Comparison of ENCODE assay signal across 26 cellular contexts in genomic region chr7:80093349-80093748, GRCh38. TPM values are rescaled to one million over a fixed set of nuclear protein-coding genes. Genes with fewer than 3 reads are reported as not detected.
DNase-seq lines count a peak whose midpoint lies in the region; ATAC-seq, FAIRE-seq and TF ChIP-seq lines count a peak whose summit lies in the region.
"Had no signal": no experiment of that assay in that cellular context is flagged by ENCODE, and none has a peak within 500 bp of the region (broad histone marks: within the 10 kb centered on the region; RNA-seq: fewer than 3 reads in every experiment).

No MANE protein-coding gene starts in this region.

- FAIRE-seq in HepG2 (lab: Jason Lieb, UNC): no peak
- peak; percentile 21 for FAIRE-seq in endometrium (lab: Jason Lieb, UNC)
- FAIRE-seq in small intestine (lab: Jason Lieb, UNC): peak; percentile 41
- FAIRE-seq: A204.1, D721Med, GM12878, GM19239, H1 had no signal

- no peak for TF ChIP-seq RAD21 in HepG2 (CRISPR knock-in tag; IDR thresholded peaks at IDR 0.05)

- no peak overlapping the region for H3K4me3 ChIP-seq in HepG2 (replicated peaks in 1 of 3; ENCODE audit: insufficient read depth in 1 of 3, low read depth in 2 of 3, low read length in 3 of 3)
- H3K4me3 ChIP-seq in right lobe of liver: no peak overlapping the region
- no peak overlapping the region for H3K4me3 ChIP-seq in small intestine (ENCODE audit: low read depth in 1 of 2, low read length in 2 of 2)
- H3K4me3 ChIP-seq: BLaER1 treated with 17β-estradiol and CSF1 and Interleukin-3, amounts not matched to agents 10 nM and 100 nM; GM12878; GM23248 had no signal

- H3K4me1 Mint-ChIP-seq in activated CD4-positive, alpha-beta memory T cell treated with anti-CD3 and anti-CD28 coated beads for 36 hours (ENCODE audit: low read depth): no peaks in the 10 kb centered on the region
- H3K4me1 Mint-ChIP-seq: CD8-positive, alpha-beta memory T cell; H9 had no signal

- H3K4me1 ChIP-seq in HepG2 (ENCODE audit: insufficient read depth, low read length): no peaks in the 10 kb centered on the region
- no peaks in the 10 kb centered on the region for H3K4me1 ChIP-seq in right lobe of liver
- no peaks in the 10 kb centered on the region for H3K4me1 ChIP-seq in small intestine (ENCODE audit: control insufficient read depth in 2 of 2, insufficient read depth in 1 of 2, low read depth in 1 of 2, low read length in 1 of 2)
- H3K4me1 ChIP-seq: BE2C had no signal

- no peak for TF ChIP-seq EP300 in HepG2 (IDR thresholded peaks at IDR 0.05; ENCODE audit: low read depth in 2 of 2, low read length in 2 of 2)
- no peak for TF ChIP-seq EP300 in HepG2 (CRISPR knock-in tag; IDR thresholded peaks at IDR 0.05; ENCODE audit: borderline replicate concordance)

- intact Hi-C loops in HepG2 (cut with micrococcal nuclease; ENCODE audit: unreplicated experiment): no loop called here
- intact Hi-C loops in right lobe of liver (cut with DNase I): no loop called here
- intact Hi-C loops in activated CD4-positive, alpha-beta memory T cell treated with anti-CD3 and anti-CD28 coated beads for 36 hours (cut with micrococcal nuclease): no loop called here

- no peaks in the 10 kb centered on the region for H3K36me3 Mint-ChIP-seq in activated CD4-positive, alpha-beta memory T cell treated with anti-CD3 and anti-CD28 coated beads for 36 hours
- H3K36me3 Mint-ChIP-seq: CD14-positive monocyte; CD8-positive, alpha-beta memory T cell had no signal

- CTCF ChIA-PET in HepG2 (lab: Yijun Ruan, JAX; ENCODE audit: low intra/inter-chr PET ratio, low total read pairs): no interaction called here
- CTCF ChIA-PET in activated CD4-positive, alpha-beta memory T cell treated with anti-CD3 and anti-CD28 coated beads for 36 hours (lab: Charles Lee): no interaction called here

- DNase-seq in HepG2 (ENCODE audit: low spot score): no peak
- DNase-seq in right lobe of liver: no peak
- no peak for DNase-seq in small intestine
- no peak for DNase-seq in activated CD4-positive, alpha-beta memory T cell treated with anti-CD3 and anti-CD28 coated beads for 36 hours
- no peak for DNase-seq in NCI-H774 (lab: John Stamatoyannopoulos, UW)
- DNase-seq: ACHN; AML-193; BE2C; CD4-positive, alpha-beta T cell; CD8-positive, alpha-beta memory T cell; DMS 273 treated with DMSO at 0.1 percent for 48 hours; DMS79; EL; GDM1; GM23248; H9 had no signal

- no peaks in the 10 kb centered on the region for H3K9me3 ChIP-seq in HepG2 (ENCODE audit: low read length)
- H3K9me3 ChIP-seq in right lobe of liver: no peaks in the 10 kb centered on the region
- H3K9me3 ChIP-seq in small intestine (ENCODE audit: control insufficient read depth, low read depth): no peaks in the 10 kb centered on the region
- H3K9me3 ChIP-seq: BE2C; BLaER1 treated with 17β-estradiol and CSF1 and Interleukin-3, amounts not matched to agents 10 nM and 100 nM had no signal

- BruUV-seq in HepG2 (replicated peaks; lab: Mats Ljungman, UMichigan): no TSS peak

- TF ChIP-seq POLR2A in HepG2 (IDR thresholded peaks at IDR 0.05; ENCODE audit: insufficient read depth in 1 of 2, low read depth in 2 of 2, low read length in 2 of 2) (no peak), right lobe of liver (IDR thresholded peaks at IDR 0.05) (no peak)

- no peaks in the 10 kb centered on the region for H3K27me3 Mint-ChIP-seq in activated CD4-positive, alpha-beta memory T cell treated with anti-CD3 and anti-CD28 coated beads for 36 hours
- H3K27me3 Mint-ChIP-seq: CD4-positive, alpha-beta T cell; CD8-positive, alpha-beta memory T cell had no signal

- H2AFZ ChIP-seq in HepG2 (ENCODE audit: low read length): no peak overlapping the region
- H2AFZ ChIP-seq: GM23248 had no signal

- TF ChIP-seq CTCF in HepG2 (CRISPR knock-in tag; IDR thresholded peaks at IDR 0.05): no peak
- TF ChIP-seq CTCF in right lobe of liver (IDR thresholded peaks at IDR 0.05): no peak

- H3K79me2 ChIP-seq in HepG2 (ENCODE audit: insufficient read depth, low read length): no peaks in the 10 kb centered on the region

- H3K27ac Mint-ChIP-seq in activated CD4-positive, alpha-beta memory T cell treated with anti-CD3 and anti-CD28 coated beads for 36 hours: no peak overlapping the region
- H3K27ac Mint-ChIP-seq: CD14-positive monocyte; CD4-positive, alpha-beta T cell; CD8-positive, alpha-beta memory T cell; H9 had no signal

- H3K36me3 ChIP-seq in HepG2 (replicated peaks in 1 of 2; ENCODE audit: control insufficient read depth in 1 of 2, insufficient read depth in 2 of 2, low read length in 2 of 2): no peaks in the 10 kb centered on the region
- no peaks in the 10 kb centered on the region for H3K36me3 ChIP-seq in right lobe of liver
- no peaks in the 10 kb centered on the region for H3K36me3 ChIP-seq in small intestine (ENCODE audit: control insufficient read depth in 2 of 2, insufficient read depth in 2 of 2, low read length in 2 of 2)
- H3K36me3 ChIP-seq: BE2C; BLaER1 treated with 17β-estradiol and CSF1 and Interleukin-3, amounts not matched to agents 10 nM and 100 nM had no signal

- POLR2A ChIA-PET in HepG2 (lab: Yijun Ruan, JAX): no interaction called here
- POLR2A ChIA-PET in activated CD4-positive, alpha-beta memory T cell treated with anti-CD3 and anti-CD28 coated beads for 36 hours (lab: Charles Lee): no interaction called here

- 6% methylated on average over 2 of the region's 2 CpGs for WGBS in HepG2 (ENCODE audit: low lambda C conversion rate)
- 65% methylated on average over 2 of the region's 2 CpGs for WGBS in right lobe of liver (ENCODE audit: insufficient coverage, low coverage, low lambda C conversion rate, missing lambda C conversion rate)
- 83 to 89% (median 88%) methylated on average over 2 of the region's 2 CpGs for WGBS in small intestine, 3 donors

- no peaks in the 10 kb centered on the region for H4K20me1 ChIP-seq in HepG2 (ENCODE audit: insufficient read depth, low read length)
- H4K20me1 ChIP-seq: BLaER1 treated with 17β-estradiol and CSF1 and Interleukin-3, amounts not matched to agents 10 nM and 100 nM had no signal

- H3K4me2 ChIP-seq in HepG2 (ENCODE audit: low read depth, low read length): no peak overlapping the region
- H3K4me2 ChIP-seq: BLaER1 treated with 17β-estradiol and CSF1 and Interleukin-3, amounts not matched to agents 10 nM and 100 nM had no signal

- no peaks in the 10 kb centered on the region for H3K9me3 Mint-ChIP-seq in activated CD4-positive, alpha-beta memory T cell treated with anti-CD3 and anti-CD28 coated beads for 36 hours
- H3K9me3 Mint-ChIP-seq: CD14-positive monocyte; CD4-positive, alpha-beta T cell; H9 had no signal

- H3K4me3 Mint-ChIP-seq in activated CD4-positive, alpha-beta memory T cell treated with anti-CD3 and anti-CD28 coated beads for 36 hours: no peak overlapping the region
- H3K4me3 Mint-ChIP-seq: CD14-positive monocyte; CD4-positive, alpha-beta T cell; CD8-positive, alpha-beta memory T cell; H9 had no signal

- H3K27me3 ChIP-seq in HepG2 (ENCODE audit: control insufficient read depth in 1 of 2, insufficient read depth in 2 of 2, low read length in 2 of 2): no peaks in the 10 kb centered on the region
- no peaks in the 10 kb centered on the region for H3K27me3 ChIP-seq in right lobe of liver
- H3K27me3 ChIP-seq in small intestine (ENCODE audit: control insufficient read depth in 2 of 2, insufficient read depth in 2 of 2, low read length in 2 of 2): no peaks in the 10 kb centered on the region
- H3K27me3 ChIP-seq: BE2C; BLaER1 treated with 17β-estradiol and CSF1 and Interleukin-3, amounts not matched to agents 10 nM and 100 nM had no signal

- no peak overlapping the region for H3K27ac ChIP-seq in HepG2 (ENCODE audit: extremely low read length, insufficient read depth, low read length)
- H3K27ac ChIP-seq in right lobe of liver: no peak overlapping the region
- H3K27ac ChIP-seq in small intestine (ENCODE audit: low read depth in 1 of 2, low read length in 1 of 2): no peak overlapping the region
- H3K27ac ChIP-seq: 22Rv1; BLaER1 treated with 17β-estradiol and CSF1 and Interleukin-3, amounts not matched to agents 10 nM and 100 nM; GM23248 had no signal

- H3K9ac ChIP-seq in HepG2 (ENCODE audit: insufficient read depth, low read depth, low read length): no peak overlapping the region
- H3K9ac ChIP-seq: BLaER1 treated with 17β-estradiol and CSF1 and Interleukin-3, amounts not matched to agents 10 nM and 100 nM; GM23248 had no signal

- ATAC-seq in HepG2: no peak
- no peak for ATAC-seq in right lobe of liver
- ATAC-seq: GM12878, HCT116 had no signal

- in situ Hi-C loops in HepG2 (cut with HindIII; ENCODE audit: extremely low pct_ligation_motif_present, low pct_unique_long_range_greater_than_20kb): no loop called here

TF ChIP-seq in HepG2, 621 proteins besides CTCF, POLR2A, EP300 and RAD21 (continues in another document):
- TF ChIP-seq KDM4B (CRISPR knock-in tag; IDR thresholded peaks at IDR 0.05): no peak
- TF ChIP-seq MAFK (conservative IDR thresholded peaks at IDR 0.05 in 1 of 2, IDR thresholded peaks at IDR 0.05 in 1 of 2; ENCODE audit: low read length in 2 of 2): peak; percentile 10 to 60; a peak in 3 of 4 replicates

RNA-seq across cellular contexts. Expression of gene GNAI1, which starts 41.3 kb away (rescaled TPM):
- total RNA-seq in HepG2 (2016; rRNA removed; fragmentation: Illumina TruSeq; extraction: Trizol) (5.7 and 8.8 TPM in 2 replicates), right lobe of liver (10 to 100 TPM; 10.9 to 21.5 (median 16.5) TPM)
- total RNA-seq in HepG2 (2016; cell fraction: cytosol; rRNA removed; fragmentation: Illumina TruSeq; extraction: Trizol; ENCODE audit: low read depth): 1.9 and 2.0 TPM in 2 replicates
- 5.8 and 7.5 TPM in 2 replicates for total RNA-seq in HepG2 (2016; cell fraction: insoluble cytoplasmic fraction; rRNA removed; fragmentation: Illumina TruSeq; extraction: Trizol)
- 2.5 and 2.9 TPM in 2 replicates for total RNA-seq in HepG2 (2016; cell fraction: membrane; rRNA removed; fragmentation: Illumina TruSeq; extraction: Trizol)
- total RNA-seq in HepG2 (2016; cell fraction: nucleus; rRNA removed; fragmentation: Illumina TruSeq; extraction: Trizol): 5.6 and 7.8 TPM in 2 replicates
- polyA plus RNA-seq in HepG2 (2011; rRNA removed) (2.5 and 3.5 TPM in 2 replicates), small intestine (10 to 100 TPM in 1 of 3 donors, 1 to 10 TPM in 2; 6.7 to 10.2 (median 7.0) TPM)
- 1.5 and 1.8 TPM in 2 replicates for polyA plus RNA-seq in HepG2 (2011; cell fraction: cytosol; rRNA removed)
- polyA plus RNA-seq in HepG2 (2011; cell fraction: nucleus; rRNA removed): 0.95 and 1.2 TPM in 2 replicates
- polyA plus RNA-seq in HepG2 (2012): 3.1 and 4.0 TPM in 2 replicates
- polyA plus RNA-seq in HepG2 (2016; cell fraction: cytosol; fragmentation: Illumina TruSeq; extraction: Trizol; ENCODE audit: low read depth): 0.59 and 0.60 TPM in 2 replicates
- polyA plus RNA-seq in HepG2 (2016; cell fraction: insoluble cytoplasmic fraction; fragmentation: Illumina TruSeq; extraction: Trizol; ENCODE audit: low read depth): 5.0 and 6.6 TPM in 2 replicates
- polyA plus RNA-seq in HepG2 (2016; cell fraction: membrane; fragmentation: Illumina TruSeq; extraction: Trizol; ENCODE audit: low read depth): 0.89 and 1.1 TPM in 2 replicates
- polyA plus RNA-seq in HepG2 (2016; cell fraction: nucleus; fragmentation: Illumina TruSeq; extraction: Trizol; ENCODE audit: insufficient read depth, low read depth): 6.3 and 6.8 TPM in 2 replicates
- 1.9 and 8.5 TPM in 2 replicates for polyA minus RNA-seq in HepG2 (2011; rRNA and poly(A)+ RNA removed; ENCODE audit: low replicate concordance)
- polyA minus RNA-seq in HepG2 (2011; cell fraction: cytosol; rRNA and poly(A)+ RNA removed): 2.9 and 4.9 TPM in 2 replicates
- 8.8 and 10.6 TPM in 2 replicates for polyA minus RNA-seq in HepG2 (2011; cell fraction: nucleus; rRNA and poly(A)+ RNA removed)
- total RNA-seq in activated CD4-positive, alpha-beta memory T cell treated with anti-CD3 and anti-CD28 coated beads for 36 hours: 1 to 10 TPM in 1 of 2 experiments, under 1 TPM in 1; 0.50 to 1.1 TPM
- total RNA-seq: GM12878 had no signal
- polyA plus RNA-seq: GM12878 had no signal
